11 cellular contexts compared by ENCODE assay signal in genomic region chr16:87698241-87698640, GRCh38.
A peak's percentile ranks its signal among the peaks of the same experiment; 100 is the strongest.
DNase-seq lines count a peak whose midpoint lies in the region; ATAC-seq lines count a peak whose summit lies in the region.
"Had no signal": no experiment of that assay in that cellular context is flagged by ENCODE, and none has a peak within 500 bp of the region (broad histone marks: within the 10 kb centered on the region; RNA-seq: fewer than 3 reads in every experiment).

No MANE protein-coding gene starts in this region.

- no peak overlapping the region for H3K4me3 Mint-ChIP-seq in activated naive CD4-positive, alpha-beta T cell treated with anti-CD3 and anti-CD28 coated beads, Interleukin-2, amount 50 U/mL, for 24 hours
- H3K4me3 Mint-ChIP-seq in activated CD8-positive, alpha-beta T cell treated with anti-CD3 and anti-CD28 coated beads, Interleukin-2, amount 10 ng/mL, durations not matched to agents 7 days and 5 days: no peak overlapping the region

- H3K4me1 Mint-ChIP-seq in activated naive CD4-positive, alpha-beta T cell treated with anti-CD3 and anti-CD28 coated beads, Interleukin-2, amount 50 U/mL, for 24 hours: peaks cover 33% of the 10 kb centered on the region
- peaks cover 39% of the 10 kb centered on the region for H3K4me1 Mint-ChIP-seq in activated CD8-positive, alpha-beta T cell treated with anti-CD3 and anti-CD28 coated beads, Interleukin-2, amount 10 ng/mL, durations not matched to agents 7 days and 5 days (ENCODE audit: low read depth)

- H3K9me3 Mint-ChIP-seq in activated naive CD4-positive, alpha-beta T cell treated with anti-CD3 and anti-CD28 coated beads, Interleukin-2, amount 50 U/mL, for 24 hours: no peaks in the 10 kb centered on the region
- no peaks in the 10 kb centered on the region for H3K9me3 Mint-ChIP-seq in activated CD8-positive, alpha-beta T cell treated with anti-CD3 and anti-CD28 coated beads, Interleukin-2, amount 10 ng/mL, durations not matched to agents 7 days and 5 days (ENCODE audit: insufficient read depth)

- H3K27me3 Mint-ChIP-seq in activated naive CD4-positive, alpha-beta T cell treated with anti-CD3 and anti-CD28 coated beads, Interleukin-2, amount 50 U/mL, for 24 hours: no peaks in the 10 kb centered on the region
- no peaks in the 10 kb centered on the region for H3K27me3 Mint-ChIP-seq in activated CD8-positive, alpha-beta T cell treated with anti-CD3 and anti-CD28 coated beads, Interleukin-2, amount 10 ng/mL, durations not matched to agents 7 days and 5 days (ENCODE audit: low read depth)

- POLR2A ChIA-PET in activated CD8-positive, alpha-beta T cell treated with anti-CD3 and anti-CD28 coated beads, Interleukin-2, amount 10 ng/mL, durations not matched to agents 7 days and 5 days (lab: Charles Lee): no interaction called here

- DNase-seq in activated naive CD4-positive, alpha-beta T cell (lab: John Stamatoyannopoulos, UW): no peak
- DNase-seq in activated CD8-positive, alpha-beta T cell treated with anti-CD3 and anti-CD28 coated beads, Interleukin-2, amount 10 ng/mL, durations not matched to agents 7 days and 5 days: no peak
- DNase-seq in cortex of kidney (lab: John Stamatoyannopoulos, UW): no peak
- DNase-seq in nucleus accumbens (lab: John Stamatoyannopoulos, UW): no peak
- DNase-seq: mesendoderm, NCI-H748 treated with DMSO at 0.1 percent for 48 hours, SW 1271 had no signal

- ATAC-seq in HG02852 (IDR thresholded peaks at IDR 0.05; ENCODE audit: unreplicated experiment) (peak; percentile 57), GM21528 (IDR thresholded peaks at IDR 0.05; ENCODE audit: low FRiP score, unreplicated experiment) (no peak), GM19452 (IDR thresholded peaks at IDR 0.05; ENCODE audit: unreplicated experiment) (no peak)
- no peak for ATAC-seq in activated CD8-positive, alpha-beta T cell treated with anti-CD3 and anti-CD28 coated beads, Interleukin-2, amount 10 ng/mL, durations not matched to agents 7 days and 5 days

- CTCF ChIA-PET in activated CD8-positive, alpha-beta T cell treated with anti-CD3 and anti-CD28 coated beads, Interleukin-2, amount 10 ng/mL, durations not matched to agents 7 days and 5 days (lab: Charles Lee): no interaction called here

- peak overlapping the region; percentile 43 for H3K27ac Mint-ChIP-seq in activated naive CD4-positive, alpha-beta T cell treated with anti-CD3 and anti-CD28 coated beads, Interleukin-2, amount 50 U/mL, for 24 hours
- peak overlapping the region; percentile 14 for H3K27ac Mint-ChIP-seq in activated CD8-positive, alpha-beta T cell treated with anti-CD3 and anti-CD28 coated beads, Interleukin-2, amount 10 ng/mL, durations not matched to agents 7 days and 5 days

- H3K36me3 Mint-ChIP-seq in activated naive CD4-positive, alpha-beta T cell treated with anti-CD3 and anti-CD28 coated beads, Interleukin-2, amount 50 U/mL, for 24 hours: peaks cover 2% of the 10 kb centered on the region
- H3K36me3 Mint-ChIP-seq in activated CD8-positive, alpha-beta T cell treated with anti-CD3 and anti-CD28 coated beads, Interleukin-2, amount 10 ng/mL, durations not matched to agents 7 days and 5 days (ENCODE audit: low read depth): peaks cover 28% of the 10 kb centered on the region
